In genomic region chr7:1579481-1580421, GRCh38 we compare ENCODE assay signal across 1 cellular context.
TF ChIP-seq lines count a peak whose summit lies in the region.

No MANE protein-coding gene starts in this region.

TF ChIP-seq in SK-N-SH treated with all-trans-retinoic acid at 6 μM for 48 hours, 23 proteins besides CTCF, POLR2A, EP300 and RAD21 (continued from another document):
- TF ChIP-seq, protein P1, sequence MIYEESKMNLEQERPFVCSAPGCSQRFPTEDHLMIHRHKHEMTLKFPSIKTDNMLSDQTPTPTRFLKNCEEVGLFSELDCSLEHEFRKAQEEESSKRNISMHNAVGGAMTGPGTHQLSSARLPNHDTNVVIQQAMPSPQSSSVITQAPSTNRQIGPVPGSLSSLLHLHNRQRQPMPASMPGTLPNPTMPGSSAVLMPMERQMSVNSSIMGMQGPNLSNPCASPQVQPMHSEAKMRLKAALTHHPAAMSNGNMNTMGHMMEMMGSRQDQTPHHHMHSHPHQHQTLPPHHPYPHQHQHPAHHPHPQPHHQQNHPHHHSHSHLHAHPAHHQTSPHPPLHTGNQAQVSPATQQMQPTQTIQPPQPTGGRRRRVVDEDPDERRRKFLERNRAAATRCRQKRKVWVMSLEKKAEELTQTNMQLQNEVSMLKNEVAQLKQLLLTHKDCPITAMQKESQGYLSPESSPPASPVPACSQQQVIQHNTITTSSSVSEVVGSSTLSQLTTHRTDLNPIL (CRISPR knock-in tag; IDR thresholded peaks at IDR 0.05; ENCODE audit: low read depth): no peak
TF ChIP-seq in SK-N-SH treated with all-trans-retinoic acid at 6 μM for 48 hours: peak in this region for 0.
